Comparison of ENCODE assay signal across 9 cellular contexts in genomic region chr15:90214553-90215205, GRCh38. TPM values are rescaled to one million over a fixed set of nuclear protein-coding genes. Genes with fewer than 3 reads are reported as not detected.
A peak's percentile ranks its signal among the peaks of the same experiment; 100 is the strongest.
DNase-seq lines count a peak whose midpoint lies in the region; ATAC-seq and TF ChIP-seq lines count a peak whose summit lies in the region.
"Had no signal": no experiment of that assay in that cellular context is flagged by ENCODE, and none has a peak within 500 bp of the region (broad histone marks: within the 10 kb centered on the region; RNA-seq: fewer than 3 reads in every experiment).

No MANE protein-coding gene starts in this region.

- H3K4me3 ChIP-seq in heart right ventricle (no peak overlapping the region), right cardiac atrium (ENCODE audit: low read length) (no peak overlapping the region), fibroblast of villous mesenchyme (ENCODE audit: low read depth, low read length) (no peak overlapping the region), transverse colon (no peak overlapping the region)

- WGBS in heart right ventricle, 2 donors = 81 to 86% methylated on average over 8 of the region's 8 CpGs
- 82% methylated on average over 8 of the region's 8 CpGs for WGBS in right cardiac atrium
- WGBS in transverse colon (ENCODE audit: low coverage in 1 of 2), 2 donors = 51 to 52% methylated on average over 3 to 8 of the region's 8 CpGs

- H3K9me3 ChIP-seq in heart right ventricle = no peaks in the 10 kb centered on the region
- H3K9me3 ChIP-seq in right cardiac atrium (ENCODE audit: control insufficient read depth, low read length) = no peaks in the 10 kb centered on the region
- H3K9me3 ChIP-seq in transverse colon = no peaks in the 10 kb centered on the region

- ATAC-seq in heart right ventricle = no peak
- ATAC-seq in right cardiac atrium = no peak
- ATAC-seq in GM18498 (IDR thresholded peaks at IDR 0.05; ENCODE audit: unreplicated experiment) = no peak
- ATAC-seq in GM21367 (IDR thresholded peaks at IDR 0.05; ENCODE audit: unreplicated experiment) = no peak
- no peak for ATAC-seq in GM18520 (IDR thresholded peaks at IDR 0.05; ENCODE audit: unreplicated experiment)

- peak in 5 of 9 donors; percentile 10 to 31 (median 17) for TF ChIP-seq CTCF in heart right ventricle (IDR thresholded peaks at IDR 0.05)
- TF ChIP-seq CTCF in fibroblast of villous mesenchyme (IDR thresholded peaks at IDR 0.05; ENCODE audit: insufficient read depth, low read depth, low read length) = peak; percentile 36
- TF ChIP-seq CTCF in transverse colon (IDR thresholded peaks at IDR 0.05) = peak in 4 of 5 experiments; percentile 25 to 54 (median 40)

- no peak for TF ChIP-seq POLR2A in transverse colon (IDR thresholded peaks at IDR 0.05)

- H3K4me1 ChIP-seq in heart right ventricle (peaks cover 7 to 48% (median 26%) of the 10 kb centered on the region in 9 donors), right cardiac atrium (ENCODE audit: control insufficient read depth, insufficient read depth, low read length) (peaks cover 2% of the 10 kb centered on the region), transverse colon (peaks cover 32 to 66% (median 42%) of the 10 kb centered on the region in 4 donors)

- peaks cover 0 to 35% (median 0%) of the 10 kb centered on the region in 9 donors for H3K36me3 ChIP-seq in heart right ventricle
- peaks cover 0 to 7% (median 0%) of the 10 kb centered on the region in 4 donors for H3K36me3 ChIP-seq in transverse colon

- intact Hi-C loops in heart right ventricle (cut with DNase I) (loop anchor here in 2 of 10 donors (5.0 kb wide), 2 partner anchors 32 to 52 kb away; no protein-coding TSS in a partner anchor), right cardiac atrium (cut with DNase I) (no loop called here), transverse colon (cut with DNase I; ENCODE audit: low total_unique reads) (no loop called here)

- no peak overlapping the region for H3K27ac ChIP-seq in heart right ventricle
- no peak overlapping the region for H3K27ac ChIP-seq in right cardiac atrium (ENCODE audit: low read length)
- peak overlapping the region; percentile 82 to 90 (median 87) for H3K27ac ChIP-seq in transverse colon

- no peak for TF ChIP-seq EP300 in transverse colon (IDR thresholded peaks at IDR 0.05; ENCODE audit: low read depth)

- in situ Hi-C loops in transverse colon (cut with MboI; ENCODE audit: low pct_ligation_motif_present in 1 of 4, low pct_unique_long_range_greater_than_20kb in 1 of 4, low sequenced_read_pairs in 3 of 4) = loop anchor here in 1 of 4 donors (10.0 kb wide), 1 partner anchor 50 kb away; no protein-coding TSS in a partner anchor

- no peak for DNase-seq in heart right ventricle
- DNase-seq in right cardiac atrium = no peak
- DNase-seq in RPMI8226 = peak; percentile 16
- DNase-seq in fibroblast of villous mesenchyme (ENCODE audit: low read depth) = no peak
- no peak for DNase-seq in transverse colon
- DNase-seq: CD8-positive, alpha-beta memory T cell had no signal

- no peaks in the 10 kb centered on the region for H3K27me3 ChIP-seq in heart right ventricle
- no peaks in the 10 kb centered on the region for H3K27me3 ChIP-seq in right cardiac atrium (ENCODE audit: control insufficient read depth, insufficient read depth)
- H3K27me3 ChIP-seq in transverse colon = no peaks in the 10 kb centered on the region

RNA-seq across cellular contexts. Expression of gene SEMA4B, which starts 13.5 kb away (rescaled TPM):
- total RNA-seq in heart right ventricle = 10 to 100 TPM in 9 of 10 donors, 1 to 10 TPM in 1; 9.9 to 76.7 (median 15.1) TPM
- 10 to 100 TPM; 24.7 to 27.0 TPM for polyA plus RNA-seq in heart right ventricle
- total RNA-seq in right cardiac atrium = 10 to 100 TPM; 32.6 to 39.6 (median 33.5) TPM
- polyA plus RNA-seq in right cardiac atrium = 16.4 TPM
- total RNA-seq in fibroblast of villous mesenchyme = 16.4 and 21.6 TPM in 2 replicates
- total RNA-seq in transverse colon = 100 to 1,000 TPM; 115 to 193 (median 134) TPM

RNA-seq across cellular contexts. Expression of gene CIB1, which starts 19.1 kb away (rescaled TPM):
- total RNA-seq in heart right ventricle (10 to 100 TPM; 70.5 to 95.6 (median 77.7) TPM), right cardiac atrium (10 to 100 TPM; 69.5 to 70.7 (median 70.1) TPM), fibroblast of villous mesenchyme (19.0 and 31.2 TPM in 2 replicates), transverse colon (100 to 1,000 TPM in 3 of 4 donors, 10 to 100 TPM in 1; 38.4 to 156 (median 131) TPM)
- polyA plus RNA-seq in heart right ventricle (100 to 1,000 TPM in 1 of 2 donors, 10 to 100 TPM in 1; 80.2 to 144 TPM), right cardiac atrium (95.8 TPM)

RNA-seq across cellular contexts. Expression of gene GDPGP1, which starts 19.3 kb away (rescaled TPM):
- total RNA-seq in heart right ventricle (10 to 100 TPM; 11.4 to 16.3 (median 13.0) TPM), right cardiac atrium (10 to 100 TPM; 10.6 to 20.5 (median 15.6) TPM), fibroblast of villous mesenchyme (5.2 and 5.6 TPM in 2 replicates), transverse colon (10 to 100 TPM in 3 of 4 donors, 1 to 10 TPM in 1; 6.8 to 28.8 (median 21.3) TPM)
- polyA plus RNA-seq in heart right ventricle (1 to 10 TPM; 3.0 to 4.9 TPM), right cardiac atrium (6.5 TPM)

RNA-seq across cellular contexts. Expression of gene TTLL13, which starts 34.7 kb away (rescaled TPM):
- total RNA-seq in heart right ventricle (under 1 TPM in 6 of 10 donors, not detected in 4; 0.19 to 0.78 (median 0.24) TPM), right cardiac atrium (under 1 TPM in 2 of 4 donors, not detected in 2; 0.24 to 0.54 TPM), fibroblast of villous mesenchyme (under 0.01 and 0.32 TPM in 2 replicates), transverse colon (under 1 TPM in 1 of 4 donors, not detected in 3; 0.27 TPM)
- polyA plus RNA-seq in heart right ventricle (under 1 TPM; 0.09 to 0.44 TPM), right cardiac atrium (0.72 TPM)

RNA-seq across cellular contexts. Expression of gene NGRN, which starts 50.8 kb away (rescaled TPM):
- total RNA-seq in heart right ventricle = 100 to 1,000 TPM; 109 to 139 (median 119) TPM
- 100 to 1,000 TPM in 1 of 2 donors, 10 to 100 TPM in 1; 56.5 to 119 TPM for polyA plus RNA-seq in heart right ventricle
- 100 to 1,000 TPM; 135 to 159 (median 154) TPM for total RNA-seq in right cardiac atrium
- polyA plus RNA-seq in right cardiac atrium = 163 TPM
- 72.2 and 88.9 TPM in 2 replicates for total RNA-seq in fibroblast of villous mesenchyme
- total RNA-seq in transverse colon = 10 to 100 TPM; 27.7 to 58.3 (median 44.5) TPM

Comparison
In these comparisons a context has a peak if more than half of its experiments do, and no peak if none do; other contexts are left out.
1. H3K27ac ChIP-seq: peak in transverse colon (4 of 4); none in heart right ventricle (0 of 10) and right cardiac atrium (single experiment).
2. Peak in every context shown above with its lines, with median percentiles within 50 percentile points of each other: CTCF ChIP-seq.